Comparison of ENCODE assay signal across 10 cellular contexts in the genomic region with DNA sequence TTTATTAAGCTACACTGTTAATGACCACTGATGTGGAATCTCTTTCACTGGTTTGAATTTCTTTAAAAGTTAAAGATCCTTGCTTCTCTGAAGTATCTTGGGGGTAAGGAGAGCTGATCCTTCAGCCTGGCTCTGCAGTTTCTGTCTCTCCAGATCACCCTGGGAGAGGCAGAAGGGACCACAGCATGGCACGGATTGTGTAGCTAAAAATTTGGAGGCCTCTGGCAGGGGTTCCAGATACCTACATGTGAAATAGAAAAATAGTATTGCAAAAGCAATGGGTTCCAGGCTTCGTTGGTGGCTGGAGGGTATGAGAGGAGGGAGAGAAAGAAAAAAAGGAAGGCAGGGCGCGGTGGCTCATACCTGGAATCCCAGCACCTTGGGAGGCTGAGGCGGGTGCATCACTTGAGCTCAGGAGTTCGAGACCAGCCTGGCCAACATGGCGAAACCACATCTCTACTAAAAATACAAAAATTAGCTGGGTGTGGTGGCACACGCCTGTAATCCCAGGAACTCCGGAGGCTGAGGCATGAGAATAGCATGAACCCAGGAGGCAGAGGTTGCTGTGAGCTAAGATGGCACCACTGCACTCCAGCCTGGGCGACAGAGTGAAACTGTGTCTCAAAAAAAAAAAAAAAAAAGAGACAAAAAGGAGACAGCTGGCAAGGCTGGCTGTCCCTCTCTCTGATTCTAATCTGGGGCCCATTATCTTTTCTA. TPM values are rescaled to one million over a fixed set of nuclear protein-coding genes. Genes with fewer than 3 reads are reported as not detected.
A peak's percentile ranks its signal among the peaks of the same experiment; 100 is the strongest.
DNase-seq lines count a peak whose midpoint lies in the region; ATAC-seq and TF ChIP-seq lines count a peak whose summit lies in the region.
"Had no signal": no experiment of that assay in that cellular context is flagged by ENCODE, and none has a peak within 500 bp of the region (broad histone marks: within the 10 kb centered on the region; RNA-seq: fewer than 3 reads in every experiment).

No MANE protein-coding gene starts in this region.

- no peaks in the 10 kb centered on the region for H3K9me3 ChIP-seq in CD4-positive, alpha-beta T cell (ENCODE audit: control insufficient read depth, low read length)
- no peaks in the 10 kb centered on the region for H3K9me3 ChIP-seq in KOPT-K1 (ENCODE audit: insufficient read depth, low read length, poor library complexity, severe bottlenecking)

- peaks cover 49% of the 10 kb centered on the region for H3K36me3 ChIP-seq in KOPT-K1 (ENCODE audit: insufficient read depth, low read length)

- no peak for TF ChIP-seq CTCF in CD4-positive, alpha-beta T cell (IDR thresholded peaks at IDR 0.05)
- TF ChIP-seq CTCF in nephron (IDR thresholded peaks at IDR 0.05; ENCODE audit: unreplicated experiment in 3 of 3): no peak

- H3K27ac Mint-ChIP-seq in CD4-positive, alpha-beta T cell: peak overlapping the region; percentile 86
- peak overlapping the region; percentile 96 for H3K27ac Mint-ChIP-seq in central memory CD8-positive, alpha-beta T cell (ENCODE audit: low read depth)
- H3K27ac Mint-ChIP-seq in nephron: peak overlapping the region in 1 of 3 experiments; percentile 18

- POLR2A ChIA-PET in CD4-positive, alpha-beta T cell (lab: Charles Lee): interaction anchor here (0.7 to 6.2 kb wide), 12 partner anchors 9 to 173 kb away, joined by 3 to 56 read pairs (median 8); no protein-coding TSS in a partner anchor

- peaks cover 76% of the 10 kb centered on the region for H3K4me1 Mint-ChIP-seq in CD4-positive, alpha-beta T cell (ENCODE audit: low read depth)
- peaks cover 65% of the 10 kb centered on the region for H3K4me1 Mint-ChIP-seq in central memory CD8-positive, alpha-beta T cell
- peaks cover 31% of the 10 kb centered on the region for H3K4me1 Mint-ChIP-seq in nephron

- no peaks in the 10 kb centered on the region for H3K9me3 Mint-ChIP-seq in CD4-positive, alpha-beta T cell
- no peaks in the 10 kb centered on the region for H3K9me3 Mint-ChIP-seq in central memory CD8-positive, alpha-beta T cell
- H3K9me3 Mint-ChIP-seq in nephron: no peaks in the 10 kb centered on the region

- H3K36me3 Mint-ChIP-seq in CD4-positive, alpha-beta T cell (ENCODE audit: low read depth): peaks cover 46% of the 10 kb centered on the region
- peaks cover 16% of the 10 kb centered on the region for H3K36me3 Mint-ChIP-seq in central memory CD8-positive, alpha-beta T cell (ENCODE audit: insufficient read depth)
- no peaks in the 10 kb centered on the region for H3K36me3 Mint-ChIP-seq in nephron (ENCODE audit: low read depth)

- no peaks in the 10 kb centered on the region for H3K27me3 Mint-ChIP-seq in CD4-positive, alpha-beta T cell
- no peaks in the 10 kb centered on the region for H3K27me3 Mint-ChIP-seq in central memory CD8-positive, alpha-beta T cell
- H3K27me3 Mint-ChIP-seq in nephron (ENCODE audit: low read depth): peaks cover 15% of the 10 kb centered on the region

- DNase-seq in CD4-positive, alpha-beta T cell: no peak
- DNase-seq in central memory CD8-positive, alpha-beta T cell (ENCODE audit: low spot score in 2 of 2): no peak
- DNase-seq in NCI-H2171 treated with DMSO at 0.1 percent for 48 hours (lab: John Stamatoyannopoulos, UW) (no peak), NCI-H748 (lab: John Stamatoyannopoulos, UW; ENCODE audit: unreplicated experiment) (no peak), medulla oblongata (ENCODE audit: extremely low spot score) (no peak)
- DNase-seq: activated effector memory CD4-positive, alpha-beta T cell treated with Interleukin-2 at 50 U/mL for 16 hours; DMS 273 treated with DMSO at 0.1 percent for 48 hours had no signal

- H3K4me3 Mint-ChIP-seq in CD4-positive, alpha-beta T cell: peak overlapping the region; percentile 97
- peak overlapping the region; percentile 98 for H3K4me3 Mint-ChIP-seq in central memory CD8-positive, alpha-beta T cell
- peak overlapping the region; percentile 93 to 99 (median 97) for H3K4me3 Mint-ChIP-seq in nephron

- intact Hi-C loops in CD4-positive, alpha-beta T cell (cut with DNase I, micrococcal nuclease): no loop called here

- peak overlapping the region; percentile 78 for H3K27ac ChIP-seq in CD4-positive, alpha-beta T cell (ENCODE audit: low read depth, low read length)
- peak overlapping the region; percentile 96 for H3K27ac ChIP-seq in KOPT-K1 (ENCODE audit: low read depth, low read length, poor library complexity, severe bottlenecking)

- CTCF ChIA-PET in CD4-positive, alpha-beta T cell (lab: Charles Lee): interaction anchor here (0.8 to 2.9 kb wide), 7 partner anchors 11 to 593 kb away, joined by 3 to 15 read pairs (median 5); no protein-coding TSS in a partner anchor

- H3K27me3 ChIP-seq in CD4-positive, alpha-beta T cell (ENCODE audit: control insufficient read depth, insufficient read depth, low read length): no peaks in the 10 kb centered on the region

- no peak for ATAC-seq in CD4-positive, alpha-beta T cell (ENCODE audit: poor library complexity)
- no peak for ATAC-seq in central memory CD8-positive, alpha-beta T cell (replicated peaks; ENCODE audit: extremely low read depth, poor library complexity, severe bottlenecking)
- no peak for ATAC-seq in GM21526 (IDR thresholded peaks at IDR 0.05; ENCODE audit: low FRiP score, unreplicated experiment)

RNA-seq across cellular contexts. Expression of gene CHST11, which starts 3.5 kb away (rescaled TPM):
- 10 to 100 TPM; 53.4 to 53.6 TPM for total RNA-seq in CD4-positive, alpha-beta T cell
